ENCODE assay signal across 22 cellular contexts in the genomic region with DNA sequence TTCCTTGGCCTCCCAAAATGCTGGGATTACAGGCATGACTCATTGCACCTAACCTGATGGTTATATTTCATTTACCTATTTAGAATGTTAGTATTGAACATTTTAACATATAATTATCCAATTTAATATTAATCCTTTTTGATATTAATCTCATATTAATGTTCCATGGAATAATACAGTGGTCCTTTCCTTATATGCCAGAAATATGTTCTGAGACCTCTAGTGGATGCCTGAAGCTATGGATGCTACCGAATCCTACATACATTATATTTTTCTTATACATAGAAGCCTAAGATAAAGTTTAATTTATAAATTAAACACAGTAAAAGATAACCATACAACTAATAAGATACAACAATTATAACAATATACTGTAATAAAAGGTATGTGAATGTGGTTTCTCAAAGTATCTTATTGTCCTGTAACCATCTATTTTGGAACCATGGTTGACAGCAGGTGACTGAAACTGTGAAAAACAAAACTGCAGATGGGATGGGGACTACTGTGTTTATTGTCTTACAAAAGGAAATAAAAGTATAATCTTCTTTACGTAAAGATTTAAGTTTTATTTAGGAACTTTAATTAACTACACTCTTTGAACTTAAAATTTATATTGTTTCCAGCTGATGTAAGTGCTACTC.
A peak's percentile ranks its signal among the peaks of the same experiment; 100 is the strongest.
DNase-seq lines count a peak whose midpoint lies in the region; ATAC-seq and TF ChIP-seq lines count a peak whose summit lies in the region.
"Had no signal": no experiment of that assay in that cellular context is flagged by ENCODE, and none has a peak within 500 bp of the region (broad histone marks: within the 10 kb centered on the region; RNA-seq: fewer than 3 reads in every experiment).

No MANE protein-coding gene starts in this region.

- H3K27me3 ChIP-seq in SK-N-SH (ENCODE audit: insufficient read depth) (no peaks in the 10 kb centered on the region), smooth muscle cell (ENCODE audit: low read depth) (no peaks in the 10 kb centered on the region)
- H3K27me3 ChIP-seq: MG63, SJCRH30 had no signal

- intact Hi-C loops in OCI-LY7 (cut with micrococcal nuclease; ENCODE audit: unreplicated experiment), result no loop called here
- intact Hi-C loops in activated CD4-positive, alpha-beta T cell treated with anti-CD3 and anti-CD28 coated beads for 36 hours (cut with DNase I, micrococcal nuclease), result no loop called here

- H2AFZ ChIP-seq in SK-N-SH (ENCODE audit: low read depth), result no peak overlapping the region
- no peak overlapping the region for H2AFZ ChIP-seq in OCI-LY7 (ENCODE audit: low read length)
- no peak overlapping the region for H2AFZ ChIP-seq in smooth muscle cell (ENCODE audit: low read depth)

- H3K27ac ChIP-seq in SK-N-SH (ENCODE audit: low read depth in 2 of 2, low read length in 1 of 2) (no peak overlapping the region), OCI-LY7 (ENCODE audit: low read depth, low read length, poor library complexity, severe bottlenecking) (no peak overlapping the region), smooth muscle cell (ENCODE audit: low read depth) (no peak overlapping the region)
- H3K27ac ChIP-seq: SJCRH30 had no signal

- H3K4me3 ChIP-seq in SK-N-SH (ENCODE audit: low read depth in 2 of 2, low read length in 1 of 2) (no peak overlapping the region), OCI-LY7 (ENCODE audit: low read depth, low read length, poor library complexity, severe bottlenecking) (no peak overlapping the region), fibroblast of pulmonary artery (replicated peaks; ENCODE audit: low read depth, low read length) (no peak overlapping the region), smooth muscle cell (no peak overlapping the region)
- H3K4me3 ChIP-seq: GM12878, MG63, SJCRH30 had no signal

- no peak for TF ChIP-seq EP300 in SK-N-SH (IDR thresholded peaks at IDR 0.05; ENCODE audit: borderline replicate concordance in 1 of 2, low read depth in 1 of 2, low read length in 1 of 2)

- no peak overlapping the region for H3K4me3 Mint-ChIP-seq in activated CD4-positive, alpha-beta T cell treated with anti-CD3 and anti-CD28 coated beads for 36 hours
- H3K4me3 Mint-ChIP-seq in activated T-cell treated with anti-CD3 and anti-CD28 coated beads, Interleukin-2, amount 50 U/mL, for 24 hours, result no peak overlapping the region

- peak; percentile 27; the same call in 1 of the 2 replicates for TF ChIP-seq CTCF in SK-N-SH (IDR thresholded peaks at IDR 0.05)
- TF ChIP-seq CTCF in OCI-LY7 (conservative IDR thresholded peaks at IDR 0.05; ENCODE audit: low read length), result peak; percentile 32; the same call in 1 of the 2 replicates
- peak; percentile 3 for TF ChIP-seq CTCF in fibroblast of pulmonary artery (IDR thresholded peaks at IDR 0.05; ENCODE audit: low read length, missing control alignments)
- no peak for TF ChIP-seq CTCF in smooth muscle cell (IDR thresholded peaks at IDR 0.05; ENCODE audit: borderline replicate concordance, insufficient read depth, poor library complexity, severe bottlenecking)

- H3K27me3 Mint-ChIP-seq in activated CD4-positive, alpha-beta T cell treated with anti-CD3 and anti-CD28 coated beads for 36 hours, result no peaks in the 10 kb centered on the region
- H3K27me3 Mint-ChIP-seq in activated T-cell treated with anti-CD3 and anti-CD28 coated beads, Interleukin-2, amount 50 U/mL, for 24 hours, result no peaks in the 10 kb centered on the region

- H3F3A ChIP-seq in SK-N-SH (replicated peaks; ENCODE audit: insufficient read depth) (no peaks in the 10 kb centered on the region), smooth muscle cell (ENCODE audit: low read depth) (no peaks in the 10 kb centered on the region)

- POLR2A ChIA-PET in SK-N-SH (lab: Yijun Ruan, JAX), result no interaction called here
- POLR2A ChIA-PET in OCI-LY7 (lab: Charles Lee), result interaction anchor here (0.6 kb wide), 1 partner anchor 1899 kb away, joined by 3 read pairs; no protein-coding TSS in a partner anchor
- POLR2A ChIA-PET in activated CD4-positive, alpha-beta T cell treated with anti-CD3 and anti-CD28 coated beads for 36 hours (lab: Charles Lee), result no interaction called here

- TF ChIP-seq RAD21 in SK-N-SH (IDR thresholded peaks at IDR 0.05; ENCODE audit: low read length), result no peak; the same call in 1 of the 2 replicates

- CTCF ChIA-PET in SK-N-SH (lab: Yijun Ruan, JAX), result interaction anchor here (0.9 kb wide), 2 partner anchors 8 to 17 kb away, joined by 3 read pairs; no protein-coding TSS in a partner anchor
- CTCF ChIA-PET in OCI-LY7 (lab: Charles Lee; ENCODE audit: unreplicated experiment), result no interaction called here
- CTCF ChIA-PET in activated CD4-positive, alpha-beta T cell treated with anti-CD3 and anti-CD28 coated beads for 36 hours (lab: Charles Lee), result no interaction called here

- H4K20me1 ChIP-seq in SK-N-SH (ENCODE audit: insufficient read depth), result no peaks in the 10 kb centered on the region
- no peaks in the 10 kb centered on the region for H4K20me1 ChIP-seq in OCI-LY7 (ENCODE audit: insufficient read depth, low read length)
- H4K20me1 ChIP-seq in smooth muscle cell (ENCODE audit: low read depth), result no peaks in the 10 kb centered on the region

- no peaks in the 10 kb centered on the region for H3K4me1 ChIP-seq in SK-N-SH (ENCODE audit: control insufficient read depth in 1 of 2, insufficient read depth in 2 of 2, low read depth in 1 of 2, low read length in 1 of 2)
- no peaks in the 10 kb centered on the region for H3K4me1 ChIP-seq in OCI-LY7 (ENCODE audit: insufficient read depth, low read length, poor library complexity, severe bottlenecking)
- H3K4me1 ChIP-seq in smooth muscle cell (ENCODE audit: low read depth), result no peaks in the 10 kb centered on the region
- H3K4me1 ChIP-seq: SJCRH30 had no signal

- DNase-seq in SK-N-SH, result no peak
- DNase-seq in OCI-LY7 (ENCODE audit: low spot score), result no peak
- no peak for DNase-seq in fibroblast of pulmonary artery (ENCODE audit: low read depth)
- DNase-seq in activated CD4-positive, alpha-beta T cell treated with anti-CD3 and anti-CD28 coated beads for 36 hours, result no peak
- no peak for DNase-seq in activated T-cell treated with anti-CD3 and anti-CD28 coated beads, Interleukin-2, amount 50 U/mL, for 24 hours
- no peak for DNase-seq in smooth muscle cell (lab: John Stamatoyannopoulos, UW; ENCODE audit: unreplicated experiment)
- DNase-seq: 8988T; DMS79; H7; Karpas-422; MG63; NCI-H1092; NCI-H1436; NCI-H187 treated with DMSO at 0.1 percent for 48 hours; NCI-H2107; NCI-H510A; NCI-H748 treated with DMSO at 0.1 percent for 48 hours; NK-92 treated with Interleukin-12 subunit alpha and Interleukin-12 subunit beta, amount 100 ng/mL, for 24 hours; SJCRH30 had no signal

- H3K9ac ChIP-seq in SK-N-SH (no peak overlapping the region), smooth muscle cell (ENCODE audit: low read depth) (no peak overlapping the region)

- no TSS peak for BruUV-seq in OCI-LY7 (replicated peaks; lab: Mats Ljungman, UMichigan)

- H3K9me2 ChIP-seq in SK-N-SH (no peaks in the 10 kb centered on the region), OCI-LY7 (ENCODE audit: insufficient read depth, low read length) (0 out of 2 replicates have a peak, but pooled peaks cover 3% of the 10 kb centered on the region)

- WGBS in SK-N-SH (ENCODE audit: low lambda C conversion rate), result 58% methylated on average over 2 of the region's 2 CpGs
- 96% methylated on average over 2 of the region's 2 CpGs for WGBS in smooth muscle cell (ENCODE audit: low lambda C conversion rate)

- H3K4me1 Mint-ChIP-seq in activated CD4-positive, alpha-beta T cell treated with anti-CD3 and anti-CD28 coated beads for 36 hours, result no peaks in the 10 kb centered on the region
- no peaks in the 10 kb centered on the region for H3K4me1 Mint-ChIP-seq in activated T-cell treated with anti-CD3 and anti-CD28 coated beads, Interleukin-2, amount 50 U/mL, for 24 hours (ENCODE audit: low read depth)

- ATAC-seq in SK-N-SH treated with all-trans-retinoic acid at 6 μM for 48 hours (no peak), GM21717 (IDR thresholded peaks at IDR 0.05; ENCODE audit: unreplicated experiment) (no peak)
- no peak for ATAC-seq in activated CD4-positive, alpha-beta T cell treated with anti-CD3 and anti-CD28 coated beads for 36 hours
- ATAC-seq: GM12878 had no signal

- H3K79me2 ChIP-seq in SK-N-SH (ENCODE audit: insufficient read depth) (no peaks in the 10 kb centered on the region), OCI-LY7 (ENCODE audit: insufficient read depth, low read depth, low read length) (no peaks in the 10 kb centered on the region), smooth muscle cell (ENCODE audit: low read depth) (no peaks in the 10 kb centered on the region)

- H3K27ac Mint-ChIP-seq in activated CD4-positive, alpha-beta T cell treated with anti-CD3 and anti-CD28 coated beads for 36 hours, result no peak overlapping the region
- no peak overlapping the region for H3K27ac Mint-ChIP-seq in activated T-cell treated with anti-CD3 and anti-CD28 coated beads, Interleukin-2, amount 50 U/mL, for 24 hours

- peaks cover 4% of the 10 kb centered on the region for H3K9me3 Mint-ChIP-seq in activated CD4-positive, alpha-beta T cell treated with anti-CD3 and anti-CD28 coated beads for 36 hours (ENCODE audit: low read depth)
- H3K9me3 Mint-ChIP-seq in activated T-cell treated with anti-CD3 and anti-CD28 coated beads, Interleukin-2, amount 50 U/mL, for 24 hours, result no peaks in the 10 kb centered on the region

- H3K9me3 ChIP-seq in SK-N-SH (no peaks in the 10 kb centered on the region), OCI-LY7 (ENCODE audit: low read length) (no peaks in the 10 kb centered on the region), smooth muscle cell (replicated peaks; ENCODE audit: low read depth) (no peaks in the 10 kb centered on the region)
- H3K9me3 ChIP-seq: MG63, SJCRH30 had no signal

- no peak overlapping the region for H3K4me2 ChIP-seq in SK-N-SH
- H3K4me2 ChIP-seq in OCI-LY7 (ENCODE audit: low read length), result no peak overlapping the region
- no peak overlapping the region for H3K4me2 ChIP-seq in smooth muscle cell

- no peaks in the 10 kb centered on the region for H3K36me3 Mint-ChIP-seq in activated CD4-positive, alpha-beta T cell treated with anti-CD3 and anti-CD28 coated beads for 36 hours (ENCODE audit: low read depth)
- H3K36me3 Mint-ChIP-seq in activated T-cell treated with anti-CD3 and anti-CD28 coated beads, Interleukin-2, amount 50 U/mL, for 24 hours (ENCODE audit: low read depth), result no peaks in the 10 kb centered on the region

- H3K36me3 ChIP-seq in SK-N-SH (replicated peaks in 1 of 2; ENCODE audit: control insufficient read depth in 1 of 2, insufficient read depth in 2 of 2, low read length in 1 of 2) (no peaks in the 10 kb centered on the region), OCI-LY7 (ENCODE audit: insufficient read depth, low read length) (no peaks in the 10 kb centered on the region), smooth muscle cell (ENCODE audit: low read depth) (no peaks in the 10 kb centered on the region)
- H3K36me3 ChIP-seq: MG63, SJCRH30 had no signal

TF ChIP-seq in SK-N-SH treated with all-trans-retinoic acid at 6 μM for 48 hours, 23 proteins besides CTCF, POLR2A, EP300 and RAD21:
- TF ChIP-seq ZFP3 (CRISPR knock-in tag; IDR thresholded peaks at IDR 0.05) (no peak), PPARA (CRISPR knock-in tag; IDR thresholded peaks at IDR 0.05; ENCODE audit: borderline replicate concordance) (no peak), GLIS3 (CRISPR knock-in tag; IDR thresholded peaks at IDR 0.05) (no peak), ZFP30 (CRISPR knock-in tag; IDR thresholded peaks at IDR 0.05) (no peak)
